1 cellular context compared by ENCODE assay signal in genomic region chr19:49879243-49879960, GRCh38.
TF ChIP-seq lines count a peak whose summit lies in the region.

No MANE protein-coding gene starts in this region.

TF ChIP-seq in A549, 52 proteins besides CTCF, POLR2A, EP300 and RAD21:
- TF ChIP-seq CHD4 (IDR thresholded peaks at IDR 0.05; ENCODE audit: borderline replicate concordance) (no peak), SREBF2 (IDR thresholded peaks at IDR 0.05) (no peak), CEBPB (IDR thresholded peaks at IDR 0.05) (no peak), TFCP2L1 (CRISPR knock-in tag; IDR thresholded peaks at IDR 0.05) (no peak), EHF (CRISPR knock-in tag; IDR thresholded peaks at IDR 0.05) (no peak), SMC3 (IDR thresholded peaks at IDR 0.05) (no peak), POLR2AphosphoS2 (conservative IDR thresholded peaks at IDR 0.05; ENCODE audit: low read length) (no peak), FOSL2 (IDR thresholded peaks at IDR 0.05) (no peak), FOSL2 (CRISPR knock-in tag; IDR thresholded peaks at IDR 0.05) (no peak), ZSCAN20 (CRISPR knock-in tag; IDR thresholded peaks at IDR 0.05) (no peak), HEYL (CRISPR knock-in tag; IDR thresholded peaks at IDR 0.05) (no peak), ESRRA (IDR thresholded peaks at IDR 0.05; ENCODE audit: borderline replicate concordance, low read length) (no peak), JUN (IDR thresholded peaks at IDR 0.05) (no peak), E2F6 (IDR thresholded peaks at IDR 0.05; ENCODE audit: borderline replicate concordance, low read depth) (no peak)
